Comparison of ENCODE assay signal across 22 cellular contexts in genomic region chr20:63098195-63098810, GRCh38.
DNase-seq lines count a peak whose midpoint lies in the region; ATAC-seq, FAIRE-seq and TF ChIP-seq lines count a peak whose summit lies in the region.
"Had no signal": no experiment of that assay in that cellular context is flagged by ENCODE, and none has a peak within 500 bp of the region (broad histone marks: within the 10 kb centered on the region; RNA-seq: fewer than 3 reads in every experiment).

No MANE protein-coding gene starts in this region.

- intact Hi-C loops in right lobe of liver (cut with DNase I) (no loop called here), HepG2 (cut with micrococcal nuclease; ENCODE audit: unreplicated experiment) (no loop called here), upper lobe of right lung (cut with DNase I) (no loop called here), mammary epithelial cell (cut with micrococcal nuclease) (no loop called here), prostate gland (cut with DNase I) (no loop called here)

- no peak for FAIRE-seq in HepG2 (lab: Jason Lieb, UNC)
- FAIRE-seq: GM12891, H54 had no signal

- DNase-seq in right lobe of liver: peak; percentile 2 to 26 (median 24)
- no peak for DNase-seq in HepG2 (ENCODE audit: low spot score)
- peak; percentile 69 for DNase-seq in RWPE2 (ENCODE audit: low spot score)
- DNase-seq in osteoblast (ENCODE audit: insufficient read length, low spot score, missing footprints): peak; percentile 60
- peak; percentile 20 for DNase-seq in upper lobe of right lung
- DNase-seq in mammary epithelial cell: no peak
- DNase-seq in NCI-H1694 treated with DMSO at 0.1 percent for 48 hours (lab: John Stamatoyannopoulos, UW): no peak
- DNase-seq in prostate gland (ENCODE audit: low spot score): no peak
- DNase-seq: CD4-positive, alpha-beta memory T cell; KG1; NCI-H1092 treated with DMSO at 0.1 percent for 48 hours; NCI-H1436 treated with DMSO at 0.1 percent for 48 hours; NCI-H2029; NCI-H2227 treated with DMSO at 0.1 percent for 48 hours; NCI-H524; NCI-H774 had no signal

- no peak for TF ChIP-seq EP300 in HepG2 (IDR thresholded peaks at IDR 0.05; ENCODE audit: low read depth in 2 of 2, low read length in 2 of 2)
- no peak for TF ChIP-seq EP300 in HepG2 (CRISPR knock-in tag; IDR thresholded peaks at IDR 0.05; ENCODE audit: borderline replicate concordance)

- TF ChIP-seq POLR2A in right lobe of liver (IDR thresholded peaks at IDR 0.05) (no peak), HepG2 (IDR thresholded peaks at IDR 0.05; ENCODE audit: insufficient read depth in 1 of 2, low read depth in 2 of 2, low read length in 2 of 2) (no peak), prostate gland (IDR thresholded peaks at IDR 0.05) (no peak)

- ATAC-seq in right lobe of liver: no peak
- no peak for ATAC-seq in HepG2
- ATAC-seq in RWPE2 (ENCODE audit: low read depth): no peak
- no peak for ATAC-seq in upper lobe of right lung
- ATAC-seq: Panc1 had no signal

- POLR2A ChIA-PET in HepG2 (lab: Yijun Ruan, JAX): no interaction called here

- H3K27ac ChIP-seq in right lobe of liver (no peak overlapping the region), HepG2 (ENCODE audit: extremely low read length, insufficient read depth, low read length) (no peak overlapping the region), RWPE2 (ENCODE audit: poor library complexity, severe bottlenecking) (no peak overlapping the region), osteoblast (ENCODE audit: low read depth, low read length) (no peak overlapping the region), upper lobe of right lung (no peak overlapping the region), mammary epithelial cell (ENCODE audit: insufficient read depth, low read depth, low read length) (no peak overlapping the region), prostate gland (no peak overlapping the region)
- H3K27ac ChIP-seq: BLaER1, SJSA1 had no signal

- H3K9ac ChIP-seq in HepG2 (ENCODE audit: insufficient read depth, low read depth, low read length): no peak overlapping the region
- H3K9ac ChIP-seq in mammary epithelial cell (ENCODE audit: insufficient read depth, low read length): no peak overlapping the region
- H3K9ac ChIP-seq: BLaER1 had no signal

- H4K20me1 ChIP-seq in HepG2 (ENCODE audit: insufficient read depth, low read length): peaks cover 12% of the 10 kb centered on the region; the same call in 1 of the 2 replicates
- no peaks in the 10 kb centered on the region for H4K20me1 ChIP-seq in osteoblast (ENCODE audit: insufficient read depth, low read length)
- H4K20me1 ChIP-seq in mammary epithelial cell (ENCODE audit: insufficient read depth, low read length): no peaks in the 10 kb centered on the region
- H4K20me1 ChIP-seq: BLaER1 had no signal

- 65% methylated on average over 6 of the region's 6 CpGs for WGBS in right lobe of liver (ENCODE audit: insufficient coverage, low coverage, low lambda C conversion rate, missing lambda C conversion rate)
- 11% methylated on average over 6 of the region's 6 CpGs for WGBS in HepG2 (ENCODE audit: low lambda C conversion rate)
- WGBS in mammary epithelial cell (ENCODE audit: low coverage, missing lambda C conversion rate): 59% methylated on average over 6 of the region's 6 CpGs
- WGBS in prostate gland: 79% methylated on average over 6 of the region's 6 CpGs

- H3K9me3 ChIP-seq in right lobe of liver (no peaks in the 10 kb centered on the region), HepG2 (ENCODE audit: low read length) (no peaks in the 10 kb centered on the region), RWPE2 (ENCODE audit: severe bottlenecking) (no peaks in the 10 kb centered on the region), osteoblast (ENCODE audit: low read depth, low read length) (no peaks in the 10 kb centered on the region), upper lobe of right lung (no peaks in the 10 kb centered on the region), mammary epithelial cell (replicated peaks; ENCODE audit: insufficient read depth, low read length) (no peaks in the 10 kb centered on the region), prostate gland (no peaks in the 10 kb centered on the region)
- H3K9me3 ChIP-seq: BLaER1, Caco-2 had no signal

- H2AFZ ChIP-seq in HepG2 (ENCODE audit: low read length): no peak overlapping the region
- H2AFZ ChIP-seq in osteoblast (ENCODE audit: low read length): no peak overlapping the region
- H2AFZ ChIP-seq in mammary epithelial cell (ENCODE audit: low read depth, low read length): no peak overlapping the region

- dilution Hi-C loops in mammary epithelial cell (cut with HindIII; ENCODE audit: low sequenced_read_pairs): no loop called here

- H3K4me2 ChIP-seq in HepG2 (ENCODE audit: low read depth, low read length) (no peak overlapping the region), osteoblast (ENCODE audit: insufficient read depth, low read length) (no peak overlapping the region), mammary epithelial cell (ENCODE audit: insufficient read depth, low read depth, low read length) (no peak overlapping the region)

- H3K79me2 ChIP-seq in HepG2 (ENCODE audit: insufficient read depth, low read length): no peaks in the 10 kb centered on the region
- H3K79me2 ChIP-seq in osteoblast (ENCODE audit: insufficient read depth, low read length): no peaks in the 10 kb centered on the region
- H3K79me2 ChIP-seq in mammary epithelial cell (ENCODE audit: insufficient read depth, low read length): no peaks in the 10 kb centered on the region

- in situ Hi-C loops in HepG2 (cut with HindIII; ENCODE audit: extremely low pct_ligation_motif_present, low pct_unique_long_range_greater_than_20kb) (no loop called here), mammary epithelial cell (cut with MboI; ENCODE audit: low sequenced_read_pairs in 2 of 2) (no loop called here)

- H3K36me3 ChIP-seq in right lobe of liver (no peaks in the 10 kb centered on the region), HepG2 (replicated peaks in 1 of 2; ENCODE audit: control insufficient read depth in 1 of 2, insufficient read depth in 2 of 2, low read length in 2 of 2) (no peaks in the 10 kb centered on the region), RWPE2 (ENCODE audit: low read depth) (no peaks in the 10 kb centered on the region), osteoblast (ENCODE audit: insufficient read depth, low read length) (no peaks in the 10 kb centered on the region), upper lobe of right lung (no peaks in the 10 kb centered on the region), mammary epithelial cell (ENCODE audit: insufficient read depth, low read length) (no peaks in the 10 kb centered on the region), prostate gland (no peaks in the 10 kb centered on the region)
- H3K36me3 ChIP-seq: BLaER1, SJSA1 had no signal

- H3K27me3 ChIP-seq in right lobe of liver (no peaks in the 10 kb centered on the region), HepG2 (ENCODE audit: control insufficient read depth in 1 of 2, insufficient read depth in 2 of 2, low read length in 2 of 2) (peaks cover 32 to 59% of the 10 kb centered on the region in 2 experiments), RWPE2 (ENCODE audit: insufficient read depth, poor library complexity, severe bottlenecking) (peaks cover 37% of the 10 kb centered on the region), osteoblast (ENCODE audit: insufficient read depth, low read length) (peaks cover 22% of the 10 kb centered on the region), upper lobe of right lung (peaks cover 24% of the 10 kb centered on the region), mammary epithelial cell (ENCODE audit: insufficient read depth, low read length) (peaks cover 4% of the 10 kb centered on the region), prostate gland (replicated peaks; ENCODE audit: insufficient read depth) (peaks cover 13% of the 10 kb centered on the region)
- H3K27me3 ChIP-seq: BLaER1 had no signal

- CTCF ChIA-PET in HepG2 (lab: Yijun Ruan, JAX; ENCODE audit: low intra/inter-chr PET ratio, low total read pairs): no interaction called here
- CTCF ChIA-PET in mammary epithelial cell (lab: Charles Lee; ENCODE audit: low non-redundant PET): no interaction called here

- no peak for TF ChIP-seq RAD21 in HepG2 (CRISPR knock-in tag; IDR thresholded peaks at IDR 0.05)

- no peak overlapping the region for H3K4me3 ChIP-seq in right lobe of liver
- no peak overlapping the region for H3K4me3 ChIP-seq in HepG2 (replicated peaks in 1 of 3; ENCODE audit: insufficient read depth in 1 of 3, low read depth in 2 of 3, low read length in 3 of 3)
- no peak overlapping the region for H3K4me3 ChIP-seq in RWPE2 (ENCODE audit: severe bottlenecking)
- no peak overlapping the region for H3K4me3 ChIP-seq in osteoblast (ENCODE audit: insufficient read depth, low read length)
- H3K4me3 ChIP-seq in upper lobe of right lung: no peak overlapping the region
- H3K4me3 ChIP-seq in mammary epithelial cell (replicated peaks in 1 of 3; ENCODE audit: insufficient read depth in 1 of 3, low read depth in 2 of 3, low read length in 3 of 3): no peak overlapping the region
- no peak overlapping the region for H3K4me3 ChIP-seq in prostate gland
- H3K4me3 ChIP-seq: BLaER1, SJSA1 had no signal

- H3K4me1 ChIP-seq in right lobe of liver (no peaks in the 10 kb centered on the region), HepG2 (ENCODE audit: insufficient read depth, low read length) (peaks cover 9% of the 10 kb centered on the region; the same call in 1 of the 2 replicates), RWPE2 (ENCODE audit: insufficient read depth, poor library complexity, severe bottlenecking) (no peaks in the 10 kb centered on the region), osteoblast (ENCODE audit: insufficient read depth, low read length) (peaks cover 2% of the 10 kb centered on the region), upper lobe of right lung (no peaks in the 10 kb centered on the region), mammary epithelial cell (ENCODE audit: insufficient read depth, low read length) (peaks cover 14% of the 10 kb centered on the region), prostate gland (replicated peaks) (no peaks in the 10 kb centered on the region)

- TF ChIP-seq CTCF in right lobe of liver (IDR thresholded peaks at IDR 0.05) (no peak), HepG2 (CRISPR knock-in tag; IDR thresholded peaks at IDR 0.05) (no peak), RWPE2 (IDR thresholded peaks at IDR 0.05; ENCODE audit: poor library complexity, severe bottlenecking) (no peak), osteoblast (IDR thresholded peaks at IDR 0.05; ENCODE audit: extremely low read depth, low read depth, low read length) (no peak), upper lobe of right lung (IDR thresholded peaks at IDR 0.05) (no peak), mammary epithelial cell (conservative IDR thresholded peaks at IDR 0.05 in 1 of 2, IDR thresholded peaks at IDR 0.05 in 1 of 2; ENCODE audit: extremely low read depth in 1 of 2, insufficient read depth in 1 of 2, low read depth in 1 of 2, low read length in 2 of 2) (no peak), prostate gland (IDR thresholded peaks at IDR 0.05) (no peak)

- BruUV-seq in HepG2 (replicated peaks; lab: Mats Ljungman, UMichigan) (no TSS peak), mammary epithelial cell (replicated peaks; lab: Mats Ljungman, UMichigan) (no TSS peak)

TF ChIP-seq in HepG2, 621 proteins besides CTCF, POLR2A, EP300 and RAD21 (continues in another document):
- TF ChIP-seq ZNF3 (CRISPR knock-in tag; IDR thresholded peaks at IDR 0.05): no peak

Comparison
In these comparisons a context has a peak if more than half of its experiments do, and no peak if none do; other contexts are left out.
1. DNase-seq: peak in right lobe of liver (3 of 3), RWPE2 (single experiment), osteoblast (single experiment) and upper lobe of right lung (single experiment); none in HepG2 (single experiment), mammary epithelial cell (single experiment), NCI-H1694 treated with DMSO at 0.1 percent for 48 hours (single experiment) and prostate gland (single experiment).